Comparison of ENCODE assay signal across 8 cellular contexts in the genomic region with DNA sequence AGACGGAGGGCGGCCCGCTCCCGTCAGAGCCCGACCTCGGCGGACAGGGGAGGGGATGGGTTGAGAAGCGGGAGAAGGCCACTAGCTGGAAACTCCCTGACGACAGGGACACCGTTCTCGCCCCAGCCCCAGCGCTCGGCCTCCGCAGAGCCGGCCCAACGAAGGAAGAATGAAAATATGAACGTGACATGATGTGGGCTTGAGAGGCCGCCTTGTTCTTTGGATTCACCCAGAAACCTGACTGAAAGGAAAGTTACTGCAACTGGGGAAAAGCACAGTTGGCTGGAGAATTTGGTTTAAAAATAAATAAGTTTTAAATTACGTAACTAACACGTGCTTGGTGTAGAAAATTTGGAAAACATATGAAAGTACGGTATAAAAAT. TPM values are rescaled to one million over a fixed set of nuclear protein-coding genes. Genes with fewer than 3 reads are reported as not detected.
A peak's percentile ranks its signal among the peaks of the same experiment; 100 is the strongest.
DNase-seq lines count a peak whose midpoint lies in the region; ATAC-seq, FAIRE-seq and TF ChIP-seq lines count a peak whose summit lies in the region.

No MANE protein-coding gene starts in this region.

- H3K9ac ChIP-seq in Karpas-422 (ENCODE audit: low read length): peak overlapping the region; percentile 99

- TF ChIP-seq POLR2A in heart left ventricle (IDR thresholded peaks at IDR 0.05): no peak

- peak overlapping the region; percentile 94 for H3K27ac Mint-ChIP-seq in activated naive CD4-positive, alpha-beta T cell treated with anti-CD3 and anti-CD28 coated beads, Interleukin-2, amount 50 U/mL, for 24 hours
- peak overlapping the region; percentile 98 for H3K27ac Mint-ChIP-seq in progenitor cell of endocrine pancreas

- intact Hi-C loops in heart left ventricle (cut with DNase I): no loop called here

- DNase-seq in GM19239 (ENCODE audit: insufficient read length, low spot score) (peak; percentile 68), Karpas-422 (no peak), heart left ventricle (peak in 4 of 5 donors; percentile 50 to 77 (median 70)), progenitor cell of endocrine pancreas (ENCODE audit: low spot score, unreplicated experiment) (peak; percentile 48), medulla oblongata (ENCODE audit: extremely low spot score) (no peak)

- WGBS in heart left ventricle, 4 donors: 7 to 18% (median 11%) methylated on average over 19 to 21 of the region's 21 CpGs

- ATAC-seq in heart left ventricle (peak; percentile 16 to 67 (median 22)), GM21528 (IDR thresholded peaks at IDR 0.05; ENCODE audit: low FRiP score, unreplicated experiment) (no peak)

- H3K9me3 Mint-ChIP-seq in activated naive CD4-positive, alpha-beta T cell treated with anti-CD3 and anti-CD28 coated beads, Interleukin-2, amount 50 U/mL, for 24 hours: no peaks in the 10 kb centered on the region
- no peaks in the 10 kb centered on the region for H3K9me3 Mint-ChIP-seq in progenitor cell of endocrine pancreas (ENCODE audit: low read depth)

- no peak for TF ChIP-seq CTCF in C4-2B (conservative IDR thresholded peaks at IDR 0.05)
- TF ChIP-seq CTCF in heart left ventricle (IDR thresholded peaks at IDR 0.05): no peak
- TF ChIP-seq CTCF in progenitor cell of endocrine pancreas (IDR thresholded peaks at IDR 0.05; ENCODE audit: unreplicated experiment): no peak

- H3K9me2 ChIP-seq in Karpas-422 (replicated peaks; ENCODE audit: insufficient read depth, low read length): no peaks in the 10 kb centered on the region

- no peaks in the 10 kb centered on the region for H3K9me3 ChIP-seq in Karpas-422 (ENCODE audit: low read length)
- H3K9me3 ChIP-seq in heart left ventricle: no peaks in the 10 kb centered on the region

- H4K20me1 ChIP-seq in Karpas-422 (ENCODE audit: insufficient read depth, low read depth, low read length): no peaks in the 10 kb centered on the region

- peaks cover 2% of the 10 kb centered on the region for H3K27me3 Mint-ChIP-seq in activated naive CD4-positive, alpha-beta T cell treated with anti-CD3 and anti-CD28 coated beads, Interleukin-2, amount 50 U/mL, for 24 hours
- H3K27me3 Mint-ChIP-seq in progenitor cell of endocrine pancreas: peaks cover 31% of the 10 kb centered on the region

- peak; percentile 66 for FAIRE-seq in GM19239 (lab: Jason Lieb, UNC)

- H3K79me2 ChIP-seq in Karpas-422 (ENCODE audit: low read length): no peaks in the 10 kb centered on the region

- no peaks in the 10 kb centered on the region for H3K36me3 Mint-ChIP-seq in activated naive CD4-positive, alpha-beta T cell treated with anti-CD3 and anti-CD28 coated beads, Interleukin-2, amount 50 U/mL, for 24 hours
- no peaks in the 10 kb centered on the region for H3K36me3 Mint-ChIP-seq in progenitor cell of endocrine pancreas (ENCODE audit: insufficient read depth)

- H3K36me3 ChIP-seq in Karpas-422 (ENCODE audit: insufficient read depth, low read length): no peaks in the 10 kb centered on the region
- H3K36me3 ChIP-seq in heart left ventricle: no peaks in the 10 kb centered on the region

- H3K4me3 Mint-ChIP-seq in activated naive CD4-positive, alpha-beta T cell treated with anti-CD3 and anti-CD28 coated beads, Interleukin-2, amount 50 U/mL, for 24 hours: peak overlapping the region; percentile 97
- H3K4me3 Mint-ChIP-seq in progenitor cell of endocrine pancreas (ENCODE audit: low read depth): peak overlapping the region; percentile 90

- H3K27ac ChIP-seq in C4-2B (peak overlapping the region; percentile 93), Karpas-422 (ENCODE audit: low read length) (peak overlapping the region; percentile 58; the same call in 1 of the 2 replicates), heart left ventricle (peak overlapping the region; percentile 88 to 99 (median 96))

- peak overlapping the region; percentile 72; the same call in 1 of the 2 replicates for H2AFZ ChIP-seq in Karpas-422 (ENCODE audit: low read length)

- peak overlapping the region; percentile 88 for H3K4me2 ChIP-seq in Karpas-422 (ENCODE audit: low read depth, low read length, poor library complexity, severe bottlenecking)

- H3K4me3 ChIP-seq in Karpas-422 (ENCODE audit: low read length): peak overlapping the region; percentile 97
- peak overlapping the region; percentile 43 to 88 (median 72) for H3K4me3 ChIP-seq in heart left ventricle

- H3K27me3 ChIP-seq in Karpas-422 (ENCODE audit: low read length): no peaks in the 10 kb centered on the region
- H3K27me3 ChIP-seq in heart left ventricle: no peaks in the 10 kb centered on the region

- H3K4me1 Mint-ChIP-seq in activated naive CD4-positive, alpha-beta T cell treated with anti-CD3 and anti-CD28 coated beads, Interleukin-2, amount 50 U/mL, for 24 hours: peaks cover 8% of the 10 kb centered on the region
- peaks cover 19% of the 10 kb centered on the region for H3K4me1 Mint-ChIP-seq in progenitor cell of endocrine pancreas (ENCODE audit: low read depth)

- peaks cover 21% of the 10 kb centered on the region for H3K4me1 ChIP-seq in Karpas-422 (ENCODE audit: low read length)
- peaks cover 0 to 38% (median 22%) of the 10 kb centered on the region in 12 donors for H3K4me1 ChIP-seq in heart left ventricle

RNA-seq across cellular contexts. Expression of a gene that starts 21.1 kb away (rescaled TPM):
- not detected in 2 replicates for total RNA-seq in Karpas-422 (2014; rRNA removed; shearing (Covaris generic); ENCODE audit: low replicate concordance)
- total RNA-seq in heart left ventricle (under 1 TPM in 3 of 9 donors, not detected in 6; 0.07 to 0.58 (median 0.12) TPM), progenitor cell of endocrine pancreas (not detected in 2 replicates)
- polyA plus RNA-seq in heart left ventricle: under 1 TPM in 1 of 2 donors, not detected in 1; 0.01 TPM

RNA-seq across cellular contexts. Expression of a gene that starts 40.4 kb away (rescaled TPM):
- 11.4 and 22.7 TPM in 2 replicates for total RNA-seq in Karpas-422 (2014; rRNA removed; shearing (Covaris generic); ENCODE audit: low replicate concordance)
- total RNA-seq in heart left ventricle (10 to 100 TPM in 5 of 9 donors, 1 to 10 TPM in 4; 4.2 to 16.2 (median 11.2) TPM), progenitor cell of endocrine pancreas (36.1 and 41.8 TPM in 2 replicates)
- 1 to 10 TPM; 8.5 TPM for polyA plus RNA-seq in heart left ventricle

Comparison
In these comparisons a context has a peak if more than half of its experiments do, and no peak if none do; other contexts are left out.
1. DNase-seq: peak in GM19239 (single experiment), heart left ventricle (4 of 5) and progenitor cell of endocrine pancreas (single experiment); none in Karpas-422 (single experiment) and medulla oblongata (single experiment).
2. Peak in every context shown above with its lines, with median percentiles within 50 percentile points of each other: H3K27ac ChIP-seq.